Comparison of ENCODE assay signal across 13 cellular contexts in the genomic region with DNA sequence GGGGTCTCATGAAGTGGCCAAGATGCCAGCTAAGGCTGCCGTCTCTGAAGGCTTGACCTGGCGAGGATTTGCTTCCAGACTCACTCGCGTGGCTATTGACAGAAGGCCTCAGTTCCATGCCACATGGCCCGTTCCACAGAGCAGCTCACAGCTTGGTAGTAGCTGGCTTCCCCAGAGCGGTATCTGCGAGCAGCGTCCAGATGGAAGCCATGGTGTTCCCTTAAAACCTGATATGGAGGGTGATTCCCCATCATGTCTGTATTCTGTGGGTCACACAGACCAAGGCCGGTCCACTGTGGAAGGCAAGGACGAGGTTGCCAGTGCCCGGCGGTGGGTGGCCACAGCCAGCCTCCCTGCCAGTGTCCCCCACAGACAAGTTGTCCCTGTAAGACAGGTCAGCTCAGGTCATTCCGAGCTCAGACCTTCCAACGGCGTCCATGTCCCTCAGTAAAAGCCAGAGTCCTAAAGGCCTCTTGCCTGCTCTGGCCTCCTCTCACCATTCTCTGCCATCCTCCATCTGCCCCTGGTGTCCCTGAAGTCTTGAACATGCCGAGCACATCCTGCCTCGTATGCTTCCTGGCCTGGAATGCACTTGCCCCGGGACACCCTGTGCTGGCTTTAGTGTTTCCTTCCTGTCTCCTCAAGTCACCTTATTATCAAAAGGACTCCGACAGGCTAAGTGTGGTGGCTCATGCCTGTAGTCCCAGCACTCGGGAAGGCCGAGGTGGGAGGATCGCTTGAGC.
DNase-seq lines count a peak whose midpoint lies in the region; ATAC-seq and TF ChIP-seq lines count a peak whose summit lies in the region.
"Had no signal": no experiment of that assay in that cellular context is flagged by ENCODE, and none has a peak within 500 bp of the region (broad histone marks: within the 10 kb centered on the region; RNA-seq: fewer than 3 reads in every experiment).

No MANE protein-coding gene starts in this region.

- ATAC-seq in GM18505 (IDR thresholded peaks at IDR 0.05; ENCODE audit: unreplicated experiment) (no peak), sciatic nerve (peak; percentile 25), GM18873 (IDR thresholded peaks at IDR 0.05; ENCODE audit: low FRiP score, unreplicated experiment) (no peak), HG03520 (IDR thresholded peaks at IDR 0.05; ENCODE audit: unreplicated experiment) (no peak)

- intact Hi-C loops in sciatic nerve (cut with DNase I), result no loop called here

- DNase-seq in cerebellum (ENCODE audit: low spot score) (peak; percentile 45), islet precursor cell (peak; percentile 65), sciatic nerve (ENCODE audit: low spot score) (no peak), KG1 (lab: John Stamatoyannopoulos, UW) (no peak), HCEC 1CT (no peak)
- DNase-seq: activated CD4-positive, CD25-positive, alpha-beta regulatory T cell; activated naive CD4-positive, alpha-beta T cell treated with anti-CD3 and anti-CD28 coated beads, Interleukin-2, amount 10 ng/mL, durations not matched to agents 7 days and 5 days; MG63; NCI-H2029 treated with DMSO at 0.1 percent for 48 hours; NCI-H748 treated with DMSO at 0.1 percent for 48 hours had no signal

- TF ChIP-seq POLR2A in GM18505 (IDR thresholded peaks at IDR 0.05; ENCODE audit: borderline replicate concordance, extremely low read depth, insufficient read depth, insufficient read length), result peak; percentile 27

Comparison
In these comparisons a context has a peak if more than half of its experiments do, and no peak if none do; other contexts are left out.
1. DNase-seq: peak in cerebellum (single experiment) and islet precursor cell (single experiment); none in sciatic nerve (single experiment), KG1 (single experiment) and HCEC 1CT (single experiment).